In the genomic region with DNA sequence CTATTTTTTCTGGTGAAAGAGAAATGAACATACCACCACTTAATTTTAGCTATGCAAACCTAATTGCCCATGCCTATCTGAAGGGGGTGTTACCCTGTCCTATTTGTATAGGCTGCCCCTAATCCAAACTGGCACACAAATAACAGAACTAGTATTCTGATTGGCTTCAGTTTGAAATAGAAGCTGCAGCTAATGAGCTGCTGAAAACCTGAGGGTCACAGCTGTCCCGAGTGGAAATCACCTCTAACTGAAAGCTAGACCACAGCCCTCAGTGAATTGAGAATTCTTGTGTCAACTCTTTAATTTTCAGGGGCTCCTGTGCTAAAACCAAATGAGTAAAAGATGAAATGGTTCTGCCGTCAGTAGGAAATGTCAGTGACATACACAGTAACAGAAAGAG, we compare ENCODE assay signal across 11 cellular contexts. TPM values are rescaled to one million over a fixed set of nuclear protein-coding genes. Genes with fewer than 3 reads are reported as not detected.
DNase-seq lines count a peak whose midpoint lies in the region; ATAC-seq and TF ChIP-seq lines count a peak whose summit lies in the region.
"Had no signal": no experiment of that assay in that cellular context is flagged by ENCODE, and none has a peak within 500 bp of the region (broad histone marks: within the 10 kb centered on the region; RNA-seq: fewer than 3 reads in every experiment).

No MANE protein-coding gene starts in this region.

- TF ChIP-seq CTCF in cardiac muscle cell (IDR thresholded peaks at IDR 0.05; ENCODE audit: low read depth, low read length) (no peak), right atrium auricular region (IDR thresholded peaks at IDR 0.05) (no peak), RWPE1 (conservative IDR thresholded peaks at IDR 0.05; ENCODE audit: low read depth) (no peak), foreskin fibroblast (IDR thresholded peaks at IDR 0.05; ENCODE audit: low read depth, low read length) (no peak)

- peaks cover 38% of the 10 kb centered on the region for H3K4me1 ChIP-seq in cardiac muscle cell (ENCODE audit: low read depth)
- H3K4me1 ChIP-seq in right atrium auricular region, result peaks cover 0 to 6% of the 10 kb centered on the region in 2 donors

- ATAC-seq in HG02610 (IDR thresholded peaks at IDR 0.05; ENCODE audit: unreplicated experiment), result peak; percentile 89
- peak; percentile 75 for ATAC-seq in HG03460 (IDR thresholded peaks at IDR 0.05; ENCODE audit: unreplicated experiment)

- POLR2A ChIA-PET in RWPE1 (lab: Yijun Ruan, JAX; ENCODE audit: low non-redundant PET), result no interaction called here

- H3K9me3 ChIP-seq in cardiac muscle cell (ENCODE audit: low read depth), result no peaks in the 10 kb centered on the region
- no peaks in the 10 kb centered on the region for H3K9me3 ChIP-seq in right atrium auricular region

- H3K4me3 ChIP-seq in cardiac muscle cell (no peak overlapping the region), right atrium auricular region (no peak overlapping the region), foreskin fibroblast (ENCODE audit: low read depth in 1 of 2, low read length in 2 of 2) (no peak overlapping the region)

- H3K27ac ChIP-seq in cardiac muscle cell (peak overlapping the region; percentile 76), right atrium auricular region (peak overlapping the region in 1 of 2 donors; percentile 75), RWPE1 (no peak overlapping the region)

- CTCF ChIA-PET in RWPE1 (lab: Yijun Ruan, JAX), result interaction anchor here (0.6 kb wide), 1 partner anchor 211 kb away, joined by 4 read pairs; no protein-coding TSS in a partner anchor

- no peak for DNase-seq in cardiac muscle cell (ENCODE audit: low read depth in 1 of 2, low spot score in 1 of 2)
- no peak for DNase-seq in right atrium auricular region (ENCODE audit: low spot score)
- DNase-seq in T-helper 1 cell, result no peak
- DNase-seq in RWPE1 (ENCODE audit: low spot score), result no peak
- no peak for DNase-seq in foreskin fibroblast
- no peak for DNase-seq in A172 (ENCODE audit: low spot score)
- DNase-seq: ACHN, NCI-H2227 treated with DMSO at 0.1 percent for 48 hours had no signal

- H3K36me3 ChIP-seq in cardiac muscle cell, result peaks cover 4% of the 10 kb centered on the region
- H3K36me3 ChIP-seq in right atrium auricular region, result no peaks in the 10 kb centered on the region

- H3K27me3 ChIP-seq in cardiac muscle cell (no peaks in the 10 kb centered on the region), right atrium auricular region (no peaks in the 10 kb centered on the region)

RNA-seq across cellular contexts. Expression of gene CCDC141, which starts 28.7 kb away (rescaled TPM):
- total RNA-seq in cardiac muscle cell, result 95.5 and 213 TPM in 2 replicates
- 134 and 260 TPM in 2 replicates for polyA plus RNA-seq in cardiac muscle cell
- 100 to 1,000 TPM in 1 of 2 donors, 10 to 100 TPM in 1; 28.9 to 146 TPM for total RNA-seq in right atrium auricular region
- total RNA-seq in A172 (2014; rRNA removed; shearing (Covaris generic)), result 0.31 TPM in 1 of 2 replicates, not detected in the other
- total RNA-seq: SK-MEL-5 had no signal

Comparison
In these comparisons a context has a peak if more than half of its experiments do, and no peak if none do; other contexts are left out.
1. RNA of gene CCDC141, which starts 28.7 kb away (total RNA-seq): 95.5 to 213 TPM in cardiac muscle cell and 28.9 to 146 TPM in right atrium auricular region; 0.31 TPM in A172; every median in the first group is over 10 times any median in the second.